In genomic region chr2:218960196-218961165, GRCh38 we compare ENCODE assay signal across 9 cellular contexts. TPM values are rescaled to one million over a fixed set of nuclear protein-coding genes. Genes with fewer than 3 reads are reported as not detected.
A peak's percentile ranks its signal among the peaks of the same experiment; 100 is the strongest.
DNase-seq lines count a peak whose midpoint lies in the region; ATAC-seq and TF ChIP-seq lines count a peak whose summit lies in the region.
"Had no signal": no experiment of that assay in that cellular context is flagged by ENCODE, and none has a peak within 500 bp of the region (broad histone marks: within the 10 kb centered on the region; RNA-seq: fewer than 3 reads in every experiment).

No MANE protein-coding gene starts in this region.

- peaks cover 11% of the 10 kb centered on the region for H3K4me1 ChIP-seq in CD8-positive, alpha-beta memory T cell (ENCODE audit: insufficient read depth, low read length)
- H3K4me1 ChIP-seq in HUES48 (ENCODE audit: control insufficient read depth, insufficient read depth, low read length) (peaks cover 21% of the 10 kb centered on the region), uterus (peaks cover 0 to 17% of the 10 kb centered on the region in 2 donors)
- H3K4me1 ChIP-seq in naive thymus-derived CD4-positive, alpha-beta T cell (ENCODE audit: control insufficient read depth in 2 of 2, insufficient read depth in 2 of 2, low read length in 2 of 2): peaks cover 3 to 8% of the 10 kb centered on the region in 2 donors
- H3K4me1 ChIP-seq: pancreas had no signal

- intact Hi-C loops in naive thymus-derived CD4-positive, alpha-beta T cell (cut with micrococcal nuclease): loop anchor here (5.0 kb wide), 2 partner anchors 83 to 347 kb away; partner anchors contain the start of gene PTPRN (in 1 of the 2)
- intact Hi-C loops in uterus (cut with DNase I; ENCODE audit: low total_unique reads): no loop called here

- no peak for TF ChIP-seq CTCF in uterus (IDR thresholded peaks at IDR 0.05)

- H3K4me3 ChIP-seq in CD8-positive, alpha-beta memory T cell (ENCODE audit: low read length): no peak overlapping the region
- peak overlapping the region; percentile 86; the same call in 1 of the 2 replicates for H3K4me3 ChIP-seq in HUES48 (ENCODE audit: low read depth, low read length)
- no peak overlapping the region for H3K4me3 ChIP-seq in naive thymus-derived CD4-positive, alpha-beta T cell (ENCODE audit: low read length)
- no peak overlapping the region for H3K4me3 ChIP-seq in uterus

- H3K27me3 Mint-ChIP-seq in CD8-positive, alpha-beta memory T cell: peaks cover 71% of the 10 kb centered on the region in 2 donors
- peaks cover 85% of the 10 kb centered on the region for H3K27me3 Mint-ChIP-seq in activated T-cell treated with anti-CD3 and anti-CD28 coated beads, Interleukin-2, amount 50 U/mL, for 72 hours (ENCODE audit: low read depth)
- H3K27me3 Mint-ChIP-seq in naive thymus-derived CD4-positive, alpha-beta T cell: peaks cover 63 to 79% (median 68%) of the 10 kb centered on the region in 5 donors

- no peak for ATAC-seq in activated T-cell treated with anti-CD3 and anti-CD28 coated beads, Interleukin-2, amount 50 U/mL, for 72 hours (replicated peaks in 1 of 2)
- no peak for ATAC-seq in naive thymus-derived CD4-positive, alpha-beta T cell
- ATAC-seq in GM18870 (IDR thresholded peaks at IDR 0.05; ENCODE audit: unreplicated experiment): no peak

- no peaks in the 10 kb centered on the region for H3K9me3 ChIP-seq in CD8-positive, alpha-beta memory T cell (ENCODE audit: low read length)
- H3K9me3 ChIP-seq in HUES48 (ENCODE audit: control insufficient read depth, insufficient read depth, low read length) (no peaks in the 10 kb centered on the region), uterus (no peaks in the 10 kb centered on the region)
- no peaks in the 10 kb centered on the region for H3K9me3 ChIP-seq in naive thymus-derived CD4-positive, alpha-beta T cell (ENCODE audit: control insufficient read depth in 2 of 3, low read length in 3 of 3)
- H3K9me3 ChIP-seq: pancreas had no signal

- peaks cover 0 to 7% (median 0%) of the 10 kb centered on the region in 3 donors for H3K36me3 Mint-ChIP-seq in CD8-positive, alpha-beta memory T cell
- peaks cover 0 to 4% of the 10 kb centered on the region in 2 donors for H3K36me3 Mint-ChIP-seq in activated T-cell treated with anti-CD3 and anti-CD28 coated beads, Interleukin-2, amount 50 U/mL, for 72 hours (ENCODE audit: insufficient read depth in 2 of 2)
- peaks cover 0 to 10% (median 0%) of the 10 kb centered on the region in 5 donors for H3K36me3 Mint-ChIP-seq in naive thymus-derived CD4-positive, alpha-beta T cell

- H3K9ac ChIP-seq in HUES48 (ENCODE audit: low read depth, low read length): no peak overlapping the region

- no peak overlapping the region for H3K27ac ChIP-seq in CD8-positive, alpha-beta memory T cell (ENCODE audit: low read depth, low read length)
- H3K27ac ChIP-seq in HUES48 (ENCODE audit: low read depth, low read length) (no peak overlapping the region), uterus (no peak overlapping the region)
- no peak overlapping the region for H3K27ac ChIP-seq in naive thymus-derived CD4-positive, alpha-beta T cell (ENCODE audit: low read depth, low read length)
- H3K27ac ChIP-seq: pancreas had no signal

- H3K9me3 Mint-ChIP-seq in CD8-positive, alpha-beta memory T cell: peaks cover 0 to 9% (median 0%) of the 10 kb centered on the region in 5 donors
- H3K9me3 Mint-ChIP-seq in activated T-cell treated with anti-CD3 and anti-CD28 coated beads, Interleukin-2, amount 50 U/mL, for 72 hours: no peaks in the 10 kb centered on the region
- H3K9me3 Mint-ChIP-seq in naive thymus-derived CD4-positive, alpha-beta T cell: peaks cover 0 to 11% (median 5%) of the 10 kb centered on the region in 11 donors

- DNase-seq in CD8-positive, alpha-beta memory T cell: no peak
- peak in 1 of 2 donors; percentile 9 for DNase-seq in activated T-cell treated with anti-CD3 and anti-CD28 coated beads, Interleukin-2, amount 50 U/mL, for 72 hours
- DNase-seq in naive thymus-derived CD4-positive, alpha-beta T cell: no peak
- no peak for DNase-seq in activated CD4-positive, CD25-positive, alpha-beta regulatory T cell treated with anti-CD3 and anti-CD28 coated beads, Interleukin-2, amount 50 U/mL, for 72 hours
- DNase-seq in RPMI8226 (no peak), uterus (no peak)

- POLR2A ChIA-PET in CD8-positive, alpha-beta memory T cell (lab: Charles Lee): no interaction called here
- POLR2A ChIA-PET in naive thymus-derived CD4-positive, alpha-beta T cell (lab: Charles Lee): no interaction called here

- H3K4me3 Mint-ChIP-seq in CD8-positive, alpha-beta memory T cell: peak overlapping the region; percentile 55 to 74 (median 63)
- peak overlapping the region; percentile 61 to 69 for H3K4me3 Mint-ChIP-seq in activated T-cell treated with anti-CD3 and anti-CD28 coated beads, Interleukin-2, amount 50 U/mL, for 72 hours
- peak overlapping the region in 9 of 10 donors; percentile 1 to 81 (median 59) for H3K4me3 Mint-ChIP-seq in naive thymus-derived CD4-positive, alpha-beta T cell

- CTCF ChIA-PET in CD8-positive, alpha-beta memory T cell (lab: Charles Lee): interaction anchor here (1.6 to 2.8 kb wide), 2 partner anchors 20 to 62 kb away, joined by 5 to 9 read pairs; no protein-coding TSS in a partner anchor
- CTCF ChIA-PET in naive thymus-derived CD4-positive, alpha-beta T cell (lab: Charles Lee): interaction anchor here (1.4 kb wide), 1 partner anchor 15 kb away, joined by 3 read pairs; no protein-coding TSS in a partner anchor

- H3K27ac Mint-ChIP-seq in CD8-positive, alpha-beta memory T cell: peak overlapping the region in 1 of 8 donors; percentile 1
- H3K27ac Mint-ChIP-seq in activated T-cell treated with anti-CD3 and anti-CD28 coated beads, Interleukin-2, amount 50 U/mL, for 72 hours: no peak overlapping the region
- H3K27ac Mint-ChIP-seq in naive thymus-derived CD4-positive, alpha-beta T cell: no peak overlapping the region

- H3K4me1 Mint-ChIP-seq in CD8-positive, alpha-beta memory T cell: peaks cover 12 to 37% (median 18%) of the 10 kb centered on the region in 3 donors
- H3K4me1 Mint-ChIP-seq in activated T-cell treated with anti-CD3 and anti-CD28 coated beads, Interleukin-2, amount 50 U/mL, for 72 hours (ENCODE audit: low read depth): peaks cover 18% of the 10 kb centered on the region
- peaks cover 6 to 26% (median 14%) of the 10 kb centered on the region in 7 donors for H3K4me1 Mint-ChIP-seq in naive thymus-derived CD4-positive, alpha-beta T cell

- TF ChIP-seq POLR2A in uterus (IDR thresholded peaks at IDR 0.05): no peak

- no peaks in the 10 kb centered on the region for H3K36me3 ChIP-seq in CD8-positive, alpha-beta memory T cell (ENCODE audit: insufficient read depth, low read length)
- H3K36me3 ChIP-seq in HUES48 (ENCODE audit: control insufficient read depth, insufficient read depth, low read length) (no peaks in the 10 kb centered on the region), uterus (no peaks in the 10 kb centered on the region)
- no peaks in the 10 kb centered on the region for H3K36me3 ChIP-seq in naive thymus-derived CD4-positive, alpha-beta T cell (ENCODE audit: control insufficient read depth in 2 of 3, insufficient read depth in 3 of 3, low read length in 3 of 3)
- H3K36me3 ChIP-seq: pancreas had no signal

- H3K27me3 ChIP-seq in CD8-positive, alpha-beta memory T cell (ENCODE audit: insufficient read depth, low read length, poor library complexity, severe bottlenecking): peaks cover 48% of the 10 kb centered on the region
- H3K27me3 ChIP-seq in HUES48 (ENCODE audit: control insufficient read depth, insufficient read depth, low read length): peaks cover 65% of the 10 kb centered on the region
- H3K27me3 ChIP-seq in naive thymus-derived CD4-positive, alpha-beta T cell (ENCODE audit: control insufficient read depth in 2 of 2, insufficient read depth in 2 of 2, low read length in 2 of 2): peaks cover 17 to 37% of the 10 kb centered on the region in 2 donors
- peaks cover 28 to 42% of the 10 kb centered on the region in 2 donors for H3K27me3 ChIP-seq in uterus

RNA-seq across cellular contexts. Expression of gene CDK5R2, which starts 1.0 kb away (rescaled TPM):
- total RNA-seq in CD8-positive, alpha-beta memory T cell: not detected
- polyA plus RNA-seq in CD8-positive, alpha-beta memory T cell: not detected
- total RNA-seq in activated T-cell treated with anti-CD3 and anti-CD28 coated beads, Interleukin-2, amount 50 U/mL, for 72 hours: not detected
- total RNA-seq in naive thymus-derived CD4-positive, alpha-beta T cell: not detected
- polyA plus RNA-seq in naive thymus-derived CD4-positive, alpha-beta T cell: not detected
- total RNA-seq in uterus: not detected

RNA-seq across cellular contexts. Expression of gene FEV, which starts 24.5 kb away (rescaled TPM):
- total RNA-seq in CD8-positive, alpha-beta memory T cell: not detected
- not detected for polyA plus RNA-seq in CD8-positive, alpha-beta memory T cell
- not detected for total RNA-seq in activated T-cell treated with anti-CD3 and anti-CD28 coated beads, Interleukin-2, amount 50 U/mL, for 72 hours
- not detected for total RNA-seq in naive thymus-derived CD4-positive, alpha-beta T cell
- polyA plus RNA-seq in naive thymus-derived CD4-positive, alpha-beta T cell: not detected
- not detected for total RNA-seq in uterus

RNA-seq across cellular contexts. Expression of gene CRYBA2, which starts 32.7 kb away (rescaled TPM):
- not detected for total RNA-seq in CD8-positive, alpha-beta memory T cell
- not detected for polyA plus RNA-seq in CD8-positive, alpha-beta memory T cell
- total RNA-seq in activated T-cell treated with anti-CD3 and anti-CD28 coated beads, Interleukin-2, amount 50 U/mL, for 72 hours: not detected
- total RNA-seq in naive thymus-derived CD4-positive, alpha-beta T cell: not detected
- not detected for polyA plus RNA-seq in naive thymus-derived CD4-positive, alpha-beta T cell
- not detected for total RNA-seq in uterus
